In the genomic region with DNA sequence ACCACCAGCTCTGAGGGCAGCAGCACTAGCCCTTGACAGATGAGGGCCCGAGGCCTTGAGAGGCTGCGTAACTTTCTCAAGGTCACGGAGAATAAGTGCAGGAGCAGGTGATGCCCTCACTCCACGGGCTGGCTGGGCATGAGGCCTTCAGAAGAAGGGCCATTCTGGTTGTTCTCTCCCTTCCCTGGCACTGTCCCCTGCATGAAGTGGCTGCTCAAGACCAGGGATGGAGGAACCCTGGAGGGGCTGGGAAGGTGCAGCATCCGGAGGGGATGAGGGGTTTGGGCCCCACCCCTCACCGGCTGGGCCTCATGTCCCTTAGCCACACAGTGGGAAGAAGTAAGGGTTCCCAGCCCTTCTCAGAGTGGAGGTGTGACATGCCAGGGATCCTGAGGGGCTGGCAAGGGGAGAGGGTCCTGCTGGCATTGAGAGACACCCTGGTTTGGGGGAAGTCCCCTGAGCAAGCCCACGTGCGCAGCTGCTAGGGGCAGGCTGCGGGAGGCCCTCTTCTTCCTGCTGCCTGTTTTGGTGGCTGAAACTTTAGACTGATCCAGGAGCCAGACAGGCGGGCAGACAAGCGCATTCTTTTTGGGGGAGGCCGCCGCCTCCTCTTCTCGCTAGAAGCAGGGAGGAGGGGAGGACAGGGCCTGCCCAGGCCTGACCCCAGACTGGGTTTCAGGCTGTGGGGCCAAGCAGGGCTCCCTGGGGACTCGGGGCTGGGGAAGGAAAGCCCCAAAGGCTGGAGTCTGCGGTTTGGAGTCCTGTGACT, we compare ENCODE assay signal across 8 cellular contexts.
DNase-seq lines count a peak whose midpoint lies in the region; ATAC-seq and TF ChIP-seq lines count a peak whose summit lies in the region.

No MANE protein-coding gene starts in this region.

- H4K20me1 ChIP-seq in BLaER1 treated with 17β-estradiol and CSF1 and Interleukin-3, amounts not matched to agents 10 nM and 100 nM, result peaks cover 0 to 54% (median 14%) of the 10 kb centered on the region in 11 experiments; a peak in 14 of 22 replicates

- H3K4me3 Mint-ChIP-seq in activated naive CD8-positive, alpha-beta T cell, result no peak overlapping the region
- no peak overlapping the region for H3K4me3 Mint-ChIP-seq in progenitor cell of endocrine pancreas (ENCODE audit: low read depth)

- H3K9ac ChIP-seq in BLaER1 treated with 17β-estradiol and CSF1 and Interleukin-3, amounts not matched to agents 10 nM and 100 nM, result peak overlapping the region; percentile 66 to 79 (median 73)

- H3K36me3 Mint-ChIP-seq in activated naive CD8-positive, alpha-beta T cell, result peaks cover 2% of the 10 kb centered on the region
- H3K36me3 Mint-ChIP-seq in progenitor cell of endocrine pancreas (ENCODE audit: insufficient read depth), result peaks cover 3% of the 10 kb centered on the region

- TF ChIP-seq CTCF in suprapubic skin (IDR thresholded peaks at IDR 0.05), result no peak
- no peak for TF ChIP-seq CTCF in progenitor cell of endocrine pancreas (IDR thresholded peaks at IDR 0.05; ENCODE audit: unreplicated experiment)

- H3K4me1 Mint-ChIP-seq in activated naive CD8-positive, alpha-beta T cell (ENCODE audit: low read depth), result peaks cover 26% of the 10 kb centered on the region
- H3K4me1 Mint-ChIP-seq in progenitor cell of endocrine pancreas (ENCODE audit: low read depth), result no peaks in the 10 kb centered on the region

- no peaks in the 10 kb centered on the region for H3K27me3 ChIP-seq in BLaER1 treated with 17β-estradiol and CSF1 and Interleukin-3, amounts not matched to agents 10 nM and 100 nM
- H3K27me3 ChIP-seq in suprapubic skin, result no peaks in the 10 kb centered on the region

- DNase-seq in left kidney (ENCODE audit: low read depth, low spot score), result peak; percentile 83
- DNase-seq in suprapubic skin (ENCODE audit: low spot score in 2 of 2), result peak in 1 of 2 donors; percentile 77
- no peak for DNase-seq in progenitor cell of endocrine pancreas (ENCODE audit: low spot score, unreplicated experiment)
- DNase-seq in NCI-H1436 treated with DMSO at 0.1 percent for 48 hours (lab: John Stamatoyannopoulos, UW), result no peak

- peak overlapping the region; percentile 54 for H3K27ac Mint-ChIP-seq in activated naive CD8-positive, alpha-beta T cell
- H3K27ac Mint-ChIP-seq in progenitor cell of endocrine pancreas, result no peak overlapping the region

- no peaks in the 10 kb centered on the region for H3K27me3 Mint-ChIP-seq in activated naive CD8-positive, alpha-beta T cell
- H3K27me3 Mint-ChIP-seq in progenitor cell of endocrine pancreas, result no peaks in the 10 kb centered on the region

- peaks cover 74 to 94% (median 79%) of the 10 kb centered on the region in 10 experiments for H3K4me1 ChIP-seq in BLaER1 treated with 17β-estradiol and CSF1 and Interleukin-3, amounts not matched to agents 10 nM and 100 nM
- peaks cover 68% of the 10 kb centered on the region for H3K4me1 ChIP-seq in suprapubic skin

- 23% methylated on average over 12 of the region's 16 CpGs for WGBS in suprapubic skin

- peak overlapping the region; percentile 85 to 96 (median 88) for H3K4me2 ChIP-seq in BLaER1 treated with 17β-estradiol and CSF1 and Interleukin-3, amounts not matched to agents 10 nM and 100 nM

- peak; percentile 69 for ATAC-seq in GM19372 (IDR thresholded peaks at IDR 0.05; ENCODE audit: low read depth, unreplicated experiment)
- ATAC-seq in HG03354 (IDR thresholded peaks at IDR 0.05; ENCODE audit: poor library complexity, severe bottlenecking, unreplicated experiment), result peak; percentile 63

- no peak for TF ChIP-seq EP300 in suprapubic skin (IDR thresholded peaks at IDR 0.05)

- peak overlapping the region; percentile 2 to 58 (median 41); a peak in 17 of 20 replicates for H3K4me3 ChIP-seq in BLaER1 treated with 17β-estradiol and CSF1 and Interleukin-3, amounts not matched to agents 10 nM and 100 nM
- no peak overlapping the region for H3K4me3 ChIP-seq in suprapubic skin

- TF ChIP-seq POLR2A in suprapubic skin (IDR thresholded peaks at IDR 0.05), result no peak

- H3K9me3 Mint-ChIP-seq in activated naive CD8-positive, alpha-beta T cell (ENCODE audit: low read depth), result no peaks in the 10 kb centered on the region
- H3K9me3 Mint-ChIP-seq in progenitor cell of endocrine pancreas (ENCODE audit: low read depth), result no peaks in the 10 kb centered on the region

- no peaks in the 10 kb centered on the region for H3K9me3 ChIP-seq in BLaER1 treated with 17β-estradiol and CSF1 and Interleukin-3, amounts not matched to agents 10 nM and 100 nM (replicated peaks in 1 of 11)
- H3K9me3 ChIP-seq in suprapubic skin, result no peaks in the 10 kb centered on the region

- peaks cover 3 to 20% (median 8%) of the 10 kb centered on the region in 11 experiments; a peak in 20 of 22 replicates for H3K36me3 ChIP-seq in BLaER1 treated with 17β-estradiol and CSF1 and Interleukin-3, amounts not matched to agents 10 nM and 100 nM
- H3K36me3 ChIP-seq in suprapubic skin, result peaks cover 17% of the 10 kb centered on the region

- H3K27ac ChIP-seq in BLaER1 treated with 17β-estradiol and CSF1 and Interleukin-3, amounts not matched to agents 10 nM and 100 nM, result peak overlapping the region; percentile 68 to 84 (median 79)
- peak overlapping the region; percentile 84 for H3K27ac ChIP-seq in suprapubic skin
